In genomic region chr3:183195266-183195665, GRCh38 we compare ENCODE assay signal across 35 cellular contexts. TPM values are rescaled to one million over a fixed set of nuclear protein-coding genes. Genes with fewer than 3 reads are reported as not detected.
"Had no signal": no experiment of that assay in that cellular context is flagged by ENCODE, and none has a peak within 500 bp of the region (broad histone marks: within the 10 kb centered on the region; RNA-seq: fewer than 3 reads in every experiment).

No MANE protein-coding gene starts in this region.

- DNase-seq: Karpas-422, Kasumi-1, MG63, MM.1S, MV-4-11, NCI-H1048, NCI-H1092, NCI-H1092 treated with DMSO at 0.1 percent for 48 hours, NCI-H1105, NCI-H1105 treated with DMSO at 0.1 percent for 48 hours, NCI-H1417, NCI-H1417 treated with DMSO at 0.1 percent for 48 hours, NCI-H1436, NCI-H1436 treated with DMSO at 0.1 percent for 48 hours, NCI-H146, NCI-H1694, NCI-H1694 treated with DMSO at 0.1 percent for 48 hours, NCI-H187, NCI-H187 treated with DMSO at 0.1 percent for 48 hours, NCI-H1930, NCI-H2029, NCI-H2029 treated with DMSO at 0.1 percent for 48 hours, NCI-H2081, NCI-H2081 treated with DMSO at 0.1 percent for 48 hours, NCI-H2107, NCI-H2171, NCI-H2171 treated with DMSO at 0.1 percent for 48 hours, NCI-H2227 treated with DMSO at 0.1 percent for 48 hours, NCI-H226, NCI-H345, NCI-H446 treated with DMSO at 0.1 percent for 48 hours, NCI-H510A, NCI-H510A treated with DMSO at 0.1 percent for 48 hours, NCI-H524 had no signal

- H3K36me3 ChIP-seq: MG63 had no signal

- H3K9me3 ChIP-seq: MG63 had no signal

- H3K27me3 ChIP-seq: MG63 had no signal

- H3K4me3 ChIP-seq: MG63 had no signal

RNA-seq across cellular contexts. Expression of gene LAMP3, which starts 32.7 kb away (rescaled TPM):
- total RNA-seq: LHCN-M2 had no signal
